In the genomic region with DNA sequence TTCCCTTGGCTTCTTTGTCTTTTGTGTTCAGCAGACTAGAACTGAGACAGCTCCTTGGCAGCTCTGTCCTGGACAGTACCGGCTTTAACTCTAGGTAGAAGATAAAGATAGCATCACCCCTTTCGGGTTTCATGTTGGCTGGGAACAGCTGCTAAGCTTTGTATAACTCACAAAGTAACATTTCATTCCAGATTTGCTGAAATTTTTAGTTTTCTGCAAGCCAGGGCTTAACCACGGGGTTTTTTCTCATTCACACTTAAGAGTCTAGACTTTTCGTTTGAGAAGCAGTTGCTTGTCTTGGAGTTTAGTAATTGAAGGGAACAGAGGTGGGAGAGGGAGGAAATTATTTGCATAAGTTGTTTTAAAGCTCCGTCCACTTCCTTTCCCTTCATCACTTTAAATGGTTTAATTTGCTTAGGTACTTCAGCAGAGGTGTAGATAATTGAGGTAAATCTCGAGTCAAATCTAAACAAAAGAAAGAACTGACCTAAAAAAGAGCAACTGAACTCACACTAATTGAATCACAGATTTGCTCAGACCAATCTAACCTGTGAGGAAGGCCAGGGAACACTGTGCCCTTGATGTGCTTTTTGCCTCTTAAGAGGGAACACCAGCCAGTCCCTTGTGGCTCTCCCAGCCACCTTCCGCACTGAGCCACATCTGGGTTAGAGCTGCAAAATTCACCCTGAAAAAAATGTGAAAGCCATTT, we compare ENCODE assay signal across 8 cellular contexts. TPM values are rescaled to one million over a fixed set of nuclear protein-coding genes. Genes with fewer than 3 reads are reported as not detected.
DNase-seq lines count a peak whose midpoint lies in the region; ATAC-seq and TF ChIP-seq lines count a peak whose summit lies in the region.

No MANE protein-coding gene starts in this region.

- peaks cover 0 to 4% (median 0%) of the 10 kb centered on the region in 3 donors for H3K36me3 ChIP-seq in esophagus squamous epithelium
- no peaks in the 10 kb centered on the region for H3K36me3 ChIP-seq in transverse colon

- ATAC-seq in HG03354 (IDR thresholded peaks at IDR 0.05; ENCODE audit: poor library complexity, severe bottlenecking, unreplicated experiment), result peak; percentile 52
- ATAC-seq in activated CD4-positive, CD25-positive, alpha-beta regulatory T cell treated with anti-CD3 and anti-CD28 coated beads, Interleukin-2, amount 50 U/mL, for 24 hours, result no peak

- DNase-seq in activated naive CD4-positive, alpha-beta T cell treated with anti-CD3 and anti-CD28 coated beads, Interleukin-2, amount 50 U/mL, for 16 hours, result no peak
- no peak for DNase-seq in esophagus squamous epithelium (lab: John Stamatoyannopoulos, UW)
- no peak for DNase-seq in transverse colon
- DNase-seq in D341Med (ENCODE audit: low spot score), result no peak
- no peak for DNase-seq in stimulated activated CD4-positive, alpha-beta T cell treated with anti-CD3 and anti-CD28 coated beads, Interleukin-4, amount 100 ng/mL, for 24 hours

- in situ Hi-C loops in transverse colon (cut with MboI; ENCODE audit: low pct_ligation_motif_present in 1 of 4, low pct_unique_long_range_greater_than_20kb in 1 of 4, low sequenced_read_pairs in 3 of 4), result no loop called here

- no peak for TF ChIP-seq POLR2A in esophagus squamous epithelium (IDR thresholded peaks at IDR 0.05)
- no peak for TF ChIP-seq POLR2A in transverse colon (IDR thresholded peaks at IDR 0.05)

- H3K27ac ChIP-seq in esophagus squamous epithelium, result peak overlapping the region; percentile 34 to 86 (median 73)
- peak overlapping the region; percentile 52 to 66 (median 60) for H3K27ac ChIP-seq in transverse colon

- H3K27ac Mint-ChIP-seq in activated naive CD4-positive, alpha-beta T cell treated with anti-CD3 and anti-CD28 coated beads, Interleukin-2, amount 50 U/mL, for 24 hours, result peak overlapping the region; percentile 88

- WGBS in esophagus squamous epithelium, 2 donors, result 48 to 55% methylated on average over 7 of the region's 7 CpGs
- 39 to 46% methylated on average over 6 to 7 of the region's 7 CpGs for WGBS in transverse colon (ENCODE audit: low coverage in 1 of 2), 2 donors

- H3K4me1 ChIP-seq in esophagus squamous epithelium (peaks cover 39 to 97% (median 56%) of the 10 kb centered on the region in 3 donors), transverse colon (peaks cover 56 to 98% (median 68%) of the 10 kb centered on the region in 4 donors)

- no peak overlapping the region for H3K4me3 ChIP-seq in esophagus squamous epithelium
- no peak overlapping the region for H3K4me3 ChIP-seq in transverse colon

- no peaks in the 10 kb centered on the region for H3K9me3 ChIP-seq in esophagus squamous epithelium
- no peaks in the 10 kb centered on the region for H3K9me3 ChIP-seq in transverse colon

- no peaks in the 10 kb centered on the region for H3K36me3 Mint-ChIP-seq in activated naive CD4-positive, alpha-beta T cell treated with anti-CD3 and anti-CD28 coated beads, Interleukin-2, amount 50 U/mL, for 24 hours

- no peaks in the 10 kb centered on the region for H3K9me3 Mint-ChIP-seq in activated naive CD4-positive, alpha-beta T cell treated with anti-CD3 and anti-CD28 coated beads, Interleukin-2, amount 50 U/mL, for 24 hours

- H3K27me3 Mint-ChIP-seq in activated naive CD4-positive, alpha-beta T cell treated with anti-CD3 and anti-CD28 coated beads, Interleukin-2, amount 50 U/mL, for 24 hours, result no peaks in the 10 kb centered on the region

- no peak for TF ChIP-seq EP300 in transverse colon (IDR thresholded peaks at IDR 0.05; ENCODE audit: low read depth)

- intact Hi-C loops in esophagus squamous epithelium (cut with DNase I) (no loop called here), transverse colon (cut with DNase I; ENCODE audit: low total_unique reads) (loop anchor here (5.0 kb wide), 1 partner anchor 49 kb away; the partner anchor contains the start of gene RREB1)

- H3K4me3 Mint-ChIP-seq in activated naive CD4-positive, alpha-beta T cell treated with anti-CD3 and anti-CD28 coated beads, Interleukin-2, amount 50 U/mL, for 24 hours, result peak overlapping the region; percentile 30

- H3K4me1 Mint-ChIP-seq in activated naive CD4-positive, alpha-beta T cell treated with anti-CD3 and anti-CD28 coated beads, Interleukin-2, amount 50 U/mL, for 24 hours, result peaks cover 88% of the 10 kb centered on the region

- TF ChIP-seq CTCF in esophagus squamous epithelium (IDR thresholded peaks at IDR 0.05) (no peak), transverse colon (IDR thresholded peaks at IDR 0.05) (no peak)

- H3K27me3 ChIP-seq in esophagus squamous epithelium (no peaks in the 10 kb centered on the region), transverse colon (no peaks in the 10 kb centered on the region)

RNA-seq across cellular contexts. Expression of gene RREB1, which starts 48.3 kb away (rescaled TPM):
- total RNA-seq in esophagus squamous epithelium, result 10 to 100 TPM; 41.7 to 79.6 (median 57.5) TPM
- total RNA-seq in transverse colon, result 100 to 1,000 TPM in 2 of 4 donors, 10 to 100 TPM in 2; 73.9 to 214 (median 107) TPM
